In genomic region chr3:48989126-48989795, GRCh38 we compare ENCODE assay signal across 8 cellular contexts. TPM values are rescaled to one million over a fixed set of nuclear protein-coding genes. Genes with fewer than 3 reads are reported as not detected.
DNase-seq lines count a peak whose midpoint lies in the region; ATAC-seq, FAIRE-seq and TF ChIP-seq lines count a peak whose summit lies in the region.

No MANE protein-coding gene starts in this region.

- peak overlapping the region; percentile 63 to 95 (median 87) for H3K4me3 ChIP-seq in heart left ventricle
- peak overlapping the region; percentile 84 to 88 for H3K4me3 ChIP-seq in kidney (ENCODE audit: low read length in 2 of 2)
- peak overlapping the region; percentile 0 to 80 (median 64) for H3K4me3 ChIP-seq in thyroid gland (replicated peaks in 1 of 3)

- H3K4me1 Mint-ChIP-seq in activated naive CD8-positive, alpha-beta T cell (ENCODE audit: low read depth): peaks cover 37% of the 10 kb centered on the region

- peaks cover 0 to 31% (median 21%) of the 10 kb centered on the region in 9 donors for H3K36me3 ChIP-seq in heart left ventricle
- H3K36me3 ChIP-seq in kidney (ENCODE audit: control insufficient read depth in 1 of 2, insufficient read depth in 2 of 2, low read length in 2 of 2): peaks cover 8% of the 10 kb centered on the region in 2 donors
- peaks cover 1 to 7% of the 10 kb centered on the region in 2 donors for H3K36me3 ChIP-seq in thyroid gland

- H3K27me3 ChIP-seq in heart left ventricle (no peaks in the 10 kb centered on the region), thyroid gland (no peaks in the 10 kb centered on the region)

- no peak for ATAC-seq in heart left ventricle

- intact Hi-C loops in heart left ventricle (cut with DNase I) (loop anchor here in 6 of 10 donors (2.0 to 10.0 kb wide), 5 partner anchors 32 to 458 kb away; partner anchors contain the start of gene QRICH1 (in 2 of the 6)), cardiac septum (cut with DNase I) (loop anchor here (2.0 to 10.0 kb wide), 3 partner anchors 18 to 456 kb away; partner anchors contain the start of genes QRICH1 and WDR6), kidney (cut with DNase I) (no loop called here), thyroid gland (cut with DNase I) (no loop called here)

- no peaks in the 10 kb centered on the region for H3K9me3 Mint-ChIP-seq in activated naive CD8-positive, alpha-beta T cell (ENCODE audit: low read depth)

- H3K36me3 Mint-ChIP-seq in activated naive CD8-positive, alpha-beta T cell: peaks cover 2% of the 10 kb centered on the region

- H3K27me3 Mint-ChIP-seq in activated naive CD8-positive, alpha-beta T cell: no peaks in the 10 kb centered on the region

- H3K9me3 ChIP-seq in heart left ventricle: no peaks in the 10 kb centered on the region
- H3K9me3 ChIP-seq in kidney (ENCODE audit: control insufficient read depth in 1 of 2, low read length in 2 of 2): no peaks in the 10 kb centered on the region
- H3K9me3 ChIP-seq in thyroid gland: no peaks in the 10 kb centered on the region

- H3K4me1 ChIP-seq in heart left ventricle (peaks cover 0 to 36% (median 22%) of the 10 kb centered on the region in 12 donors), kidney (ENCODE audit: control insufficient read depth in 1 of 2, insufficient read depth in 1 of 2, low read depth in 1 of 2, low read length in 2 of 2) (peaks cover 5 to 21% of the 10 kb centered on the region in 2 donors), thyroid gland (peaks cover 16 to 18% of the 10 kb centered on the region in 2 donors)

- H3K4me3 Mint-ChIP-seq in activated naive CD8-positive, alpha-beta T cell: peak overlapping the region; percentile 92

- 4 to 13% (median 7%) methylated on average over 12 to 21 of the region's 21 CpGs for WGBS in heart left ventricle, 4 donors
- WGBS in thyroid gland, 2 donors: 8 to 15% methylated on average over 13 to 18 of the region's 21 CpGs

- peak overlapping the region; percentile 91 for H3K27ac Mint-ChIP-seq in activated naive CD8-positive, alpha-beta T cell

- TF ChIP-seq CTCF in heart left ventricle (IDR thresholded peaks at IDR 0.05) (no peak), kidney (IDR thresholded peaks at IDR 0.05; ENCODE audit: borderline replicate concordance, extremely low read depth, insufficient read depth) (no peak), thyroid gland (IDR thresholded peaks at IDR 0.05) (no peak)

- FAIRE-seq in kidney (lab: Jason Lieb, UNC): no peak

- peak overlapping the region; percentile 80 to 82 for H3K9ac ChIP-seq in kidney (ENCODE audit: low read length in 2 of 2)

- H3K27ac ChIP-seq in heart left ventricle (peak overlapping the region; percentile 68 to 98 (median 90)), kidney (ENCODE audit: low read depth in 2 of 2, low read length in 2 of 2) (peak overlapping the region; percentile 95 to 97), thyroid gland (peak overlapping the region; percentile 81 to 83 (median 82))

- no peak for TF ChIP-seq POLR2A in heart left ventricle (IDR thresholded peaks at IDR 0.05)
- TF ChIP-seq POLR2A in thyroid gland (IDR thresholded peaks at IDR 0.05): no peak

- no peak for DNase-seq in heart left ventricle
- no peak for DNase-seq in cardiac septum (ENCODE audit: low spot score)
- DNase-seq in kidney: no peak
- DNase-seq in thyroid gland: no peak
- DNase-seq in OCI-M1 (lab: John Stamatoyannopoulos, UW): no peak
- no peak for DNase-seq in DMS153 treated with DMSO at 0.1 percent for 48 hours (lab: John Stamatoyannopoulos, UW; ENCODE audit: unreplicated experiment)
- no peak for DNase-seq in stimulated activated naive CD4-positive, alpha-beta T cell treated with Interleukin-2 at 50 U/mL for 16 hours (lab: John Stamatoyannopoulos, UW)

RNA-seq across cellular contexts. Expression of gene P4HTM, which starts 0.8 kb away (rescaled TPM):
- total RNA-seq in heart left ventricle (10 to 100 TPM; 22.1 to 42.7 (median 34.0) TPM), cardiac septum (37.0 TPM), kidney (63.7 TPM), thyroid gland (100 to 1,000 TPM in 1 of 4 donors, 10 to 100 TPM in 3; 73.5 to 117 (median 95.0) TPM)
- polyA plus RNA-seq in heart left ventricle (10 to 100 TPM; 19.0 to 27.0 TPM), kidney (ENCODE audit: insufficient read depth, low read depth, low replicate concordance) (72.6 TPM)

RNA-seq across cellular contexts. Expression of gene WDR6, which starts 17.9 kb away (rescaled TPM):
- 10 to 100 TPM; 56.2 to 91.2 (median 80.7) TPM for total RNA-seq in heart left ventricle
- polyA plus RNA-seq in heart left ventricle: 10 to 100 TPM; 68.9 to 73.6 TPM
- 96.6 TPM for total RNA-seq in cardiac septum
- 158 TPM for total RNA-seq in kidney
- polyA plus RNA-seq in kidney (ENCODE audit: insufficient read depth, low read depth, low replicate concordance): 105 TPM
- total RNA-seq in thyroid gland: 100 to 1,000 TPM; 125 to 169 (median 149) TPM

RNA-seq across cellular contexts. Expression of gene DALRD3, which starts 29.1 kb away (rescaled TPM):
- total RNA-seq in heart left ventricle (10 to 100 TPM in 8 of 9 donors, 1 to 10 TPM in 1; 8.1 to 24.7 (median 14.9) TPM), cardiac septum (13.6 TPM), kidney (46.8 TPM), thyroid gland (10 to 100 TPM; 43.1 to 91.4 (median 60.0) TPM)
- polyA plus RNA-seq in heart left ventricle (10 to 100 TPM in 1 of 2 donors, 1 to 10 TPM in 1; 6.8 to 13.3 TPM), kidney (ENCODE audit: insufficient read depth, low read depth, low replicate concordance) (41.6 TPM)

RNA-seq across cellular contexts. Expression of gene NDUFAF3, which starts 32.7 kb away (rescaled TPM):
- total RNA-seq in heart left ventricle: 100 to 1,000 TPM; 140 to 308 (median 160) TPM
- polyA plus RNA-seq in heart left ventricle: 100 to 1,000 TPM; 119 to 273 TPM
- 140 TPM for total RNA-seq in cardiac septum
- 106 TPM for total RNA-seq in kidney
- polyA plus RNA-seq in kidney (ENCODE audit: insufficient read depth, low read depth, low replicate concordance): 190 TPM
- 100 to 1,000 TPM; 120 to 305 (median 146) TPM for total RNA-seq in thyroid gland

RNA-seq across cellular contexts. Expression of gene IMPDH2, which starts 39.9 kb away (rescaled TPM):
- 10 to 100 TPM; 43.9 to 87.8 (median 55.4) TPM for total RNA-seq in heart left ventricle
- 100 to 1,000 TPM in 1 of 2 donors, 10 to 100 TPM in 1; 35.9 to 116 TPM for polyA plus RNA-seq in heart left ventricle
- 49.5 TPM for total RNA-seq in cardiac septum
- 132 TPM for total RNA-seq in kidney
- 99.9 TPM for polyA plus RNA-seq in kidney (ENCODE audit: insufficient read depth, low read depth, low replicate concordance)
- total RNA-seq in thyroid gland: 100 to 1,000 TPM in 3 of 4 donors, 10 to 100 TPM in 1; 92.9 to 159 (median 109) TPM

Comparison
In these comparisons a context has a peak if more than half of its experiments do, and no peak if none do; other contexts are left out.
1. intact Hi-C loops: an anchor here in heart left ventricle (2.0 to 10.0 kb wide) and cardiac septum (2.0 to 10.0 kb wide); none called in kidney and thyroid gland.